35 cellular contexts compared by ENCODE assay signal in genomic region chr5:114007678-114008077, GRCh38.
DNase-seq lines count a peak whose midpoint lies in the region; ATAC-seq and TF ChIP-seq lines count a peak whose summit lies in the region.
"Had no signal": no experiment of that assay in that cellular context is flagged by ENCODE, and none has a peak within 500 bp of the region (broad histone marks: within the 10 kb centered on the region; RNA-seq: fewer than 3 reads in every experiment).

No MANE protein-coding gene starts in this region.

- no peak for ATAC-seq in sciatic nerve
- ATAC-seq: A549; CD8-positive, alpha-beta T cell had no signal

- TF ChIP-seq CTCF in neural cell (IDR thresholded peaks at IDR 0.05; ENCODE audit: poor library complexity, severe bottlenecking) (no peak), neural progenitor cell (IDR thresholded peaks at IDR 0.05) (no peak), colonic mucosa (IDR thresholded peaks at IDR 0.05) (no peak)

- H3K4me3 Mint-ChIP-seq in neural progenitor cell, result no peak overlapping the region
- H3K4me3 Mint-ChIP-seq: B cell; CD14-positive monocyte; CD4-positive, alpha-beta memory T cell; CD4-positive, alpha-beta T cell; CD4-positive, CD25-positive, alpha-beta regulatory T cell; CD8-positive, alpha-beta memory T cell; CD8-positive, alpha-beta T cell had no signal

- H2BK15ac ChIP-seq in mesendoderm (replicated peaks; ENCODE audit: low read depth), result no peak overlapping the region

- H3K27me3 ChIP-seq in mesendoderm (ENCODE audit: insufficient read depth, low read length, poor library complexity) (no peaks in the 10 kb centered on the region), neural cell (ENCODE audit: insufficient read depth, low read depth, low read length) (no peaks in the 10 kb centered on the region), neural progenitor cell (no peaks in the 10 kb centered on the region), colonic mucosa (no peaks in the 10 kb centered on the region)
- H3K27me3 ChIP-seq: BE2C; BLaER1; BLaER1 treated with 17β-estradiol and CSF1 and Interleukin-3, amounts not matched to agents 10 nM and 100 nM had no signal

- H3K79me2 ChIP-seq in mesendoderm (ENCODE audit: control insufficient read depth, insufficient read depth, low read length) (no peaks in the 10 kb centered on the region), neural cell (replicated peaks; ENCODE audit: insufficient read depth, low read length) (no peaks in the 10 kb centered on the region), neural progenitor cell (ENCODE audit: low read depth) (no peaks in the 10 kb centered on the region)

- no peak overlapping the region for H2BK120ac ChIP-seq in mesendoderm (ENCODE audit: low read depth, low read length)

- no peaks in the 10 kb centered on the region for H3K4me1 Mint-ChIP-seq in neural progenitor cell
- H3K4me1 Mint-ChIP-seq: B cell; CD14-positive monocyte; CD4-positive, alpha-beta memory T cell; CD4-positive, CD25-positive, alpha-beta regulatory T cell; CD8-positive, alpha-beta memory T cell had no signal

- intact Hi-C loops in colonic mucosa (cut with DNase I), result no loop called here
- intact Hi-C loops in sciatic nerve (cut with DNase I), result no loop called here

- H3K36me3 Mint-ChIP-seq in neural progenitor cell, result no peaks in the 10 kb centered on the region
- H3K36me3 Mint-ChIP-seq: CD14-positive monocyte; CD4-positive, alpha-beta memory T cell; CD4-positive, CD25-positive, alpha-beta regulatory T cell; CD8-positive, alpha-beta memory T cell; CD8-positive, alpha-beta T cell had no signal

- no peak overlapping the region for H2AK5ac ChIP-seq in mesendoderm (ENCODE audit: low read length)

- no peak overlapping the region for H4K8ac ChIP-seq in mesendoderm (ENCODE audit: low read depth, low read length)

- H3K9me3 ChIP-seq in neural cell (ENCODE audit: low read length) (no peaks in the 10 kb centered on the region), neural progenitor cell (ENCODE audit: low read depth) (no peaks in the 10 kb centered on the region), colonic mucosa (no peaks in the 10 kb centered on the region)
- H3K9me3 ChIP-seq: A549; BE2C; BLaER1; BLaER1 treated with 17β-estradiol and CSF1 and Interleukin-3, amounts not matched to agents 10 nM and 100 nM; Caco-2 had no signal

- no peak overlapping the region for H3K27ac ChIP-seq in mesendoderm (ENCODE audit: low read depth, low read length)
- peak overlapping the region; percentile 62 for H3K27ac ChIP-seq in neural cell (ENCODE audit: low read length)
- H3K27ac ChIP-seq in neural progenitor cell, result no peak overlapping the region
- H3K27ac ChIP-seq in colonic mucosa, result no peak overlapping the region
- H3K27ac ChIP-seq: 22Rv1; A549; BLaER1; BLaER1 treated with 17β-estradiol and CSF1 and Interleukin-3, amounts not matched to agents 10 nM and 100 nM; C4-2B had no signal

- H2BK5ac ChIP-seq in mesendoderm (ENCODE audit: low read length), result peak overlapping the region; percentile 23

- H3K23ac ChIP-seq in mesendoderm (ENCODE audit: low read length), result no peak overlapping the region

- H4K5ac ChIP-seq in mesendoderm (ENCODE audit: low read length), result no peak overlapping the region

- H3K4me3 ChIP-seq in mesendoderm (ENCODE audit: low read length), result no peak overlapping the region
- no peak overlapping the region for H3K4me3 ChIP-seq in neural cell (ENCODE audit: low read length)
- no peak overlapping the region for H3K4me3 ChIP-seq in neural progenitor cell
- no peak overlapping the region for H3K4me3 ChIP-seq in colonic mucosa
- H3K4me3 ChIP-seq: A549; BLaER1; BLaER1 treated with 17β-estradiol and CSF1 and Interleukin-3, amounts not matched to agents 10 nM and 100 nM had no signal

- no peaks in the 10 kb centered on the region for H3K9me3 Mint-ChIP-seq in neural progenitor cell
- H3K9me3 Mint-ChIP-seq: CD4-positive, alpha-beta T cell; CD8-positive, alpha-beta T cell had no signal

- peak overlapping the region; percentile 62 for H3K56ac ChIP-seq in mesendoderm (ENCODE audit: low read length)

- peaks cover 3% of the 10 kb centered on the region for H3K27me3 Mint-ChIP-seq in neural progenitor cell (ENCODE audit: insufficient read depth, low read depth)
- H3K27me3 Mint-ChIP-seq: B cell; CD4-positive, alpha-beta memory T cell; CD4-positive, alpha-beta T cell; CD4-positive, CD25-positive, alpha-beta regulatory T cell; CD8-positive, alpha-beta memory T cell had no signal

- no peak overlapping the region for H2AFZ ChIP-seq in neural cell (ENCODE audit: low read depth, low read length)
- peak overlapping the region; percentile 30 for H2AFZ ChIP-seq in neural progenitor cell (replicated peaks)

- no peak overlapping the region for H3K4ac ChIP-seq in mesendoderm (ENCODE audit: low read depth, low read length)

- H3K4me1 ChIP-seq in mesendoderm (ENCODE audit: control insufficient read depth, low read depth, low read length) (no peaks in the 10 kb centered on the region), neural progenitor cell (no peaks in the 10 kb centered on the region), colonic mucosa (no peaks in the 10 kb centered on the region)
- H3K4me1 ChIP-seq: A549; BE2C; BLaER1; BLaER1 treated with 17β-estradiol and CSF1 and Interleukin-3, amounts not matched to agents 10 nM and 100 nM; Caco-2 had no signal

- H3K18ac ChIP-seq in mesendoderm (ENCODE audit: low read length), result peak overlapping the region; percentile 39

- no peaks in the 10 kb centered on the region for H3K9me2 ChIP-seq in neural cell (ENCODE audit: insufficient read depth, low read length)

- H3K36me3 ChIP-seq in mesendoderm (ENCODE audit: control insufficient read depth, insufficient read depth, low read length) (no peaks in the 10 kb centered on the region), neural cell (ENCODE audit: insufficient read depth, low read length) (no peaks in the 10 kb centered on the region), neural progenitor cell (no peaks in the 10 kb centered on the region), colonic mucosa (no peaks in the 10 kb centered on the region)
- H3K36me3 ChIP-seq: BE2C; BLaER1; BLaER1 treated with 17β-estradiol and CSF1 and Interleukin-3, amounts not matched to agents 10 nM and 100 nM had no signal

- H3F3A ChIP-seq in neural cell (ENCODE audit: insufficient read depth, low read length, poor library complexity, severe bottlenecking) (no peaks in the 10 kb centered on the region), neural progenitor cell (ENCODE audit: low read depth) (no peaks in the 10 kb centered on the region)

- no peak overlapping the region for H3K9ac ChIP-seq in mesendoderm (ENCODE audit: low read length)
- no peak overlapping the region for H3K9ac ChIP-seq in neural cell (ENCODE audit: low read length)
- no peak overlapping the region for H3K9ac ChIP-seq in neural progenitor cell
- no peak overlapping the region for H3K9ac ChIP-seq in colonic mucosa (ENCODE audit: low read depth in 2 of 2, low read length in 2 of 2)
- H3K9ac ChIP-seq: BLaER1; BLaER1 treated with 17β-estradiol and CSF1 and Interleukin-3, amounts not matched to agents 10 nM and 100 nM had no signal

- TF ChIP-seq RAD21 in neural cell (conservative IDR thresholded peaks at IDR 0.05), result no peak

- TF ChIP-seq EP300 in neural cell (conservative IDR thresholded peaks at IDR 0.05; ENCODE audit: poor library complexity, severe bottlenecking), result peak; percentile 99

- H3K27ac Mint-ChIP-seq in neural progenitor cell, result no peak overlapping the region
- H3K27ac Mint-ChIP-seq: B cell; CD14-positive monocyte; CD4-positive, alpha-beta T cell; CD4-positive, CD25-positive, alpha-beta regulatory T cell; CD8-positive, alpha-beta memory T cell; CD8-positive, alpha-beta T cell had no signal

- H4K20me1 ChIP-seq in neural cell (ENCODE audit: insufficient read depth), result no peaks in the 10 kb centered on the region
- no peaks in the 10 kb centered on the region for H4K20me1 ChIP-seq in neural progenitor cell (ENCODE audit: low read depth)
- H4K20me1 ChIP-seq: BLaER1; BLaER1 treated with 17β-estradiol and CSF1 and Interleukin-3, amounts not matched to agents 10 nM and 100 nM had no signal

- no peak for DNase-seq in mesendoderm
- no peak for DNase-seq in neural progenitor cell (ENCODE audit: low spot score)
- DNase-seq in putamen (ENCODE audit: low spot score), result peak; percentile 70
- DNase-seq in SIG-M5 treated with dmso at 0.1 percent for 504 hours (lab: John Stamatoyannopoulos, UW; ENCODE audit: unreplicated experiment), result no peak
- no peak for DNase-seq in dedifferentiated amniotic fluid mesenchymal stem cell (ENCODE audit: extremely low spot score)
- no peak for DNase-seq in colonic mucosa
- no peak for DNase-seq in sciatic nerve (ENCODE audit: low spot score)
- DNase-seq: 8988T; ACHN; AML-193; BE2C; C1 segment of cervical spinal cord; Caco-2; Calu3; CD4-positive, alpha-beta memory T cell; CD4-positive, alpha-beta T cell; CD4-positive, CD25-positive, alpha-beta regulatory T cell; CD8-positive, alpha-beta memory T cell; CD8-positive, alpha-beta T cell; COR-L47; DMS 273 treated with DMSO at 0.1 percent for 48 hours; DMS153; DMS53; DMS79; DMS79 treated with DMSO at 0.1 percent for 48 hours; DND-41; EL had no signal

- no CpG with 5 or more reads among the region's 5 CpGs for WGBS in mesendoderm (ENCODE audit: extremely low coverage, insufficient coverage, low lambda C conversion rate)

- no peaks in the 10 kb centered on the region for H3K79me1 ChIP-seq in mesendoderm (ENCODE audit: low read length)

- H3K4me2 ChIP-seq in mesendoderm (ENCODE audit: low read length) (no peak overlapping the region), neural cell (ENCODE audit: low read length) (no peak overlapping the region), neural progenitor cell (no peak overlapping the region)
- H3K4me2 ChIP-seq: A549; BLaER1; BLaER1 treated with 17β-estradiol and CSF1 and Interleukin-3, amounts not matched to agents 10 nM and 100 nM had no signal

TF ChIP-seq in neural cell, 6 proteins besides CTCF, POLR2A, EP300 and RAD21 (continues in another document):
- TF ChIP-seq EZH2 (IDR thresholded peaks at IDR 0.05; ENCODE audit: borderline replicate concordance, insufficient read depth, low read length, poor library complexity, severe bottlenecking), result no peak
